In the genomic region with DNA sequence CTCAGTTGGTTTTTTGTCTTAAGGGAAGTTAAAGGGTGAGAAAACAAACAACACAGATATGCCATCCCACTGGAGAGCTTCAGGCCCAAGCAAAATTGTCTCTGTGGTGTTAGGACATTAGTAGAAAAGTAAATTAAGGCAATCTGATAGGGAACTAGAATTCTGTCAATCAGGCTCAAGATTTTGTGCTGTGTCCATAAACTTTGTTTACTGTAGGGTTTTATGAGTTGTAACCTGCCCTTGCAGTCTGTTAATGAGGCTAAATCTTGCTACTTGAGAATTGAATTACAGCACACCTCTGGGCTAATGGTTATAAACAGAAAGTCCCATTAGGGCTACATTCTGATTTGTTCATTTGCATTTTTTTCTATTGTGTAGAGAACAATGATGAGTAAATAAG, we compare ENCODE assay signal across 21 cellular contexts.
DNase-seq lines count a peak whose midpoint lies in the region; ATAC-seq and TF ChIP-seq lines count a peak whose summit lies in the region.
"Had no signal": no experiment of that assay in that cellular context is flagged by ENCODE, and none has a peak within 500 bp of the region (broad histone marks: within the 10 kb centered on the region; RNA-seq: fewer than 3 reads in every experiment).

No MANE protein-coding gene starts in this region.

- no peak for ATAC-seq in WTC11
- ATAC-seq in HG02884 (IDR thresholded peaks at IDR 0.05; ENCODE audit: unreplicated experiment) = no peak
- no peak for ATAC-seq in GM18511 (IDR thresholded peaks at IDR 0.05; ENCODE audit: unreplicated experiment)
- ATAC-seq: PC-3, SK-N-SH treated with all-trans-retinoic acid at 6 μM for 48 hours, T-cell had no signal

- H3K4me3 Mint-ChIP-seq in WTC11 = no peak overlapping the region
- H3K4me3 Mint-ChIP-seq: CD14-positive monocyte, T-cell had no signal

- POLR2A ChIA-PET in WTC11 (lab: Charles Lee) = no interaction called here

- no peak for TF ChIP-seq CTCF in WTC11 (IDR thresholded peaks at IDR 0.05)

- CTCF ChIA-PET in WTC11 (lab: Charles Lee) = no interaction called here

- peaks cover 19% of the 10 kb centered on the region for H3K4me1 Mint-ChIP-seq in WTC11
- H3K4me1 Mint-ChIP-seq: CD14-positive monocyte, T-cell had no signal

- no peaks in the 10 kb centered on the region for H3K27me3 Mint-ChIP-seq in WTC11 (ENCODE audit: low read depth)
- H3K27me3 Mint-ChIP-seq: T-cell had no signal

- H3K27ac Mint-ChIP-seq in WTC11 = no peak overlapping the region
- H3K27ac Mint-ChIP-seq: CD14-positive monocyte, T-cell had no signal

- H3K36me3 Mint-ChIP-seq in WTC11 = no peaks in the 10 kb centered on the region

- H3K9me3 Mint-ChIP-seq in WTC11 = no peaks in the 10 kb centered on the region
- H3K9me3 Mint-ChIP-seq: T-cell had no signal

- DNase-seq in NCI-H1417 (lab: John Stamatoyannopoulos, UW) (peak in 2 of 3 experiments; percentile 14 to 74), NCI-H1417 treated with DMSO at 0.1 percent for 48 hours (lab: John Stamatoyannopoulos, UW) (no peak), NCI-H2171 (lab: John Stamatoyannopoulos, UW) (peak; percentile 1), WTC11 (ENCODE audit: low spot score) (no peak), H4 (ENCODE audit: low spot score) (no peak), NOMO-1 treated with dmso at 0.1 percent for 144 hours (lab: John Stamatoyannopoulos, UW; ENCODE audit: unreplicated experiment) (no peak)
- DNase-seq: 8988T, DMS 273 treated with DMSO at 0.1 percent for 48 hours, GDM1, HCEC 1CT, NCI-H2081, NCI-H345, NCI-H524 treated with DMSO at 0.1 percent for 48 hours, PC-3, RPMI8226, SHP77 treated with DMSO at 0.1 percent for 48 hours, T-cell had no signal

TF ChIP-seq in WTC11, 78 proteins besides CTCF, POLR2A, EP300 and RAD21:
- peak; percentile 81; the same call in 1 of the 2 replicates for TF ChIP-seq RORB (CRISPR knock-in tag; IDR thresholded peaks at IDR 0.05)
- TF ChIP-seq, protein P1, sequence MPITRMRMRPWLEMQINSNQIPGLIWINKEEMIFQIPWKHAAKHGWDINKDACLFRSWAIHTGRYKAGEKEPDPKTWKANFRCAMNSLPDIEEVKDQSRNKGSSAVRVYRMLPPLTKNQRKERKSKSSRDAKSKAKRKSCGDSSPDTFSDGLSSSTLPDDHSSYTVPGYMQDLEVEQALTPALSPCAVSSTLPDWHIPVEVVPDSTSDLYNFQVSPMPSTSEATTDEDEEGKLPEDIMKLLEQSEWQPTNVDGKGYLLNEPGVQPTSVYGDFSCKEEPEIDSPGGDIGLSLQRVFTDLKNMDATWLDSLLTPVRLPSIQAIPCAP (CRISPR knock-in tag; IDR thresholded peaks at IDR 0.05) = no peak
- no peak for TF ChIP-seq PRRX2 (CRISPR knock-in tag; IDR thresholded peaks at IDR 0.05)
- no peak for TF ChIP-seq NR2C2 (CRISPR knock-in tag; IDR thresholded peaks at IDR 0.05)
- TF ChIP-seq NFYB (CRISPR knock-in tag; conservative IDR thresholded peaks at IDR 0.05; ENCODE audit: low read depth) = no peak

Comparison
In these comparisons a context has a peak if more than half of its experiments do, and no peak if none do; other contexts are left out.
1. DNase-seq: peak in NCI-H1417 (2 of 3) and NCI-H2171 (single experiment); none in NCI-H1417 treated with DMSO at 0.1 percent for 48 hours (single experiment), WTC11 (single experiment), H4 (single experiment) and NOMO-1 treated with dmso at 0.1 percent for 144 hours (single experiment).